8 cellular contexts compared by ENCODE assay signal in genomic region chr16:8621572-8622314, GRCh38.
A peak's percentile ranks its signal among the peaks of the same experiment; 100 is the strongest.
DNase-seq lines count a peak whose midpoint lies in the region; ATAC-seq and TF ChIP-seq lines count a peak whose summit lies in the region.

TSS of gene METTL22 (plus strand) at chr16:8621698. CDS start at chr16:8625666, 3,968 bp downstream.

- H3K27me3 Mint-ChIP-seq in central memory CD8-positive, alpha-beta T cell: peaks cover 19% of the 10 kb centered on the region

- DNase-seq in AG09319 (ENCODE audit: extremely low read depth, low read depth) (peak; percentile 69), NCI-H446 treated with DMSO at 0.1 percent for 48 hours (lab: John Stamatoyannopoulos, UW) (peak; percentile 69), islet precursor cell (peak; percentile 92)
- DNase-seq in activated CD4-positive, CD25-positive, alpha-beta regulatory T cell treated with anti-CD3 and anti-CD28 coated beads, Interleukin-2, amount 50 U/mL, for 72 hours: peak; percentile 98
- peak; percentile 78 to 89 for DNase-seq in central memory CD8-positive, alpha-beta T cell (ENCODE audit: low spot score in 2 of 2)
- peak; percentile 97 for DNase-seq in stimulated activated CD4-positive, alpha-beta T cell treated with anti-CD3 and anti-CD28 coated beads, Interleukin-12 subunit alpha, Interleukin-12 subunit beta, amount 100 ng/mL, for 4 hours

- TF ChIP-seq CTCF in AG09319 (IDR thresholded peaks at IDR 0.05; ENCODE audit: low read depth, low read length): no peak

- H3K9me3 Mint-ChIP-seq in central memory CD8-positive, alpha-beta T cell: no peaks in the 10 kb centered on the region

- ATAC-seq in GM19025 (IDR thresholded peaks at IDR 0.05; ENCODE audit: low read depth, unreplicated experiment) (peak; percentile 90), HG03196 (IDR thresholded peaks at IDR 0.05; ENCODE audit: unreplicated experiment) (peak; percentile 90)
- ATAC-seq in central memory CD8-positive, alpha-beta T cell (replicated peaks; ENCODE audit: extremely low read depth, poor library complexity, severe bottlenecking): peak; percentile 93

- H3K4me3 Mint-ChIP-seq in central memory CD8-positive, alpha-beta T cell: peak within 1 kb of the TSS; percentile 89

- H3K27ac Mint-ChIP-seq in central memory CD8-positive, alpha-beta T cell (ENCODE audit: low read depth): peak within 1 kb of the TSS; percentile 88

- peaks cover 18% of the 10 kb centered on the region for H3K36me3 Mint-ChIP-seq in central memory CD8-positive, alpha-beta T cell (ENCODE audit: insufficient read depth)

- peaks cover 16% of the 10 kb centered on the region for H3K4me1 Mint-ChIP-seq in central memory CD8-positive, alpha-beta T cell

Comparison
In these comparisons a context has a peak if more than half of its experiments do, and no peak if none do; other contexts are left out.
1. Peak in every context shown above with its lines: DNase-seq and ATAC-seq.